18 cellular contexts compared by ENCODE assay signal in genomic region chr11:111629499-111629898, GRCh38. TPM values are rescaled to one million over a fixed set of nuclear protein-coding genes. Genes with fewer than 3 reads are reported as not detected.
DNase-seq lines count a peak whose midpoint lies in the region; ATAC-seq, FAIRE-seq and TF ChIP-seq lines count a peak whose summit lies in the region.
"Had no signal": no experiment of that assay in that cellular context is flagged by ENCODE, and none has a peak within 500 bp of the region (broad histone marks: within the 10 kb centered on the region; RNA-seq: fewer than 3 reads in every experiment).

No MANE protein-coding gene starts in this region.

- no peak overlapping the region for H3K4me2 ChIP-seq in Karpas-422 (ENCODE audit: low read depth, low read length, poor library complexity, severe bottlenecking)
- no peak overlapping the region for H3K4me2 ChIP-seq in astrocyte (ENCODE audit: low read length)
- H3K4me2 ChIP-seq: A549, GM23338 had no signal

- H3K27me3 ChIP-seq in Karpas-422 (ENCODE audit: low read length) (no peaks in the 10 kb centered on the region), astrocyte (ENCODE audit: insufficient read depth, low read length) (no peaks in the 10 kb centered on the region), gastrocnemius medialis (no peaks in the 10 kb centered on the region)
- H3K27me3 ChIP-seq: BE2C had no signal

- no peak overlapping the region for H3K4me3 Mint-ChIP-seq in astrocyte (ENCODE audit: unreplicated experiment)
- H3K4me3 Mint-ChIP-seq: CD4-positive, alpha-beta memory T cell; GM23338 had no signal

- H3K9ac ChIP-seq in Karpas-422 (ENCODE audit: low read length), result no peak overlapping the region
- H3K9ac ChIP-seq in astrocyte (ENCODE audit: low read length), result no peak overlapping the region

- DNase-seq in Karpas-422 (peak; percentile 70), SK-N-DZ (ENCODE audit: low spot score) (peak; percentile 22), astrocyte (ENCODE audit: low read depth) (peak; percentile 60), gastrocnemius medialis (no peak), 8988T (no peak), NCI-H82 treated with DMSO at 0.1 percent for 48 hours (lab: John Stamatoyannopoulos, UW; ENCODE audit: unreplicated experiment) (no peak)
- DNase-seq: BE2C; CD4-positive, alpha-beta memory T cell; DMS153; DMS79 treated with DMSO at 0.1 percent for 48 hours; EL; GDM1; H7 had no signal

- no peak for ATAC-seq in gastrocnemius medialis
- no peak for ATAC-seq in GM18858 (IDR thresholded peaks at IDR 0.05; ENCODE audit: unreplicated experiment)
- ATAC-seq: A549, GM23338 had no signal

- peaks cover 97% of the 10 kb centered on the region for H3K79me2 ChIP-seq in Karpas-422 (ENCODE audit: low read length)
- peaks cover 2% of the 10 kb centered on the region for H3K79me2 ChIP-seq in astrocyte (ENCODE audit: insufficient read depth, low read length)

- no peak for TF ChIP-seq POLR2A in gastrocnemius medialis (IDR thresholded peaks at IDR 0.05)

- no peaks in the 10 kb centered on the region for H3K27me3 Mint-ChIP-seq in astrocyte (ENCODE audit: low read depth, unreplicated experiment)
- H3K27me3 Mint-ChIP-seq: CD4-positive, alpha-beta memory T cell had no signal

- no peaks in the 10 kb centered on the region for H3K9me3 Mint-ChIP-seq in astrocyte (ENCODE audit: unreplicated experiment)
- H3K9me3 Mint-ChIP-seq: CD4-positive, alpha-beta memory T cell; GM23338 had no signal

- H3K4me3 ChIP-seq in Karpas-422 (ENCODE audit: low read length), result no peak overlapping the region
- H3K4me3 ChIP-seq in astrocyte (ENCODE audit: insufficient read depth, low read depth, low read length), result no peak overlapping the region
- H3K4me3 ChIP-seq in gastrocnemius medialis, result no peak overlapping the region
- H3K4me3 ChIP-seq: A549, GM23338 had no signal

- TF ChIP-seq CTCF in astrocyte (IDR thresholded peaks at IDR 0.05; ENCODE audit: insufficient read depth, low read depth, low read length), result no peak
- TF ChIP-seq CTCF in gastrocnemius medialis (IDR thresholded peaks at IDR 0.05 in 4 of 5, conservative IDR thresholded peaks at IDR 0.05 in 1 of 5), result no peak

- H3K4me1 ChIP-seq in Karpas-422 (ENCODE audit: low read length) (peaks cover 55% of the 10 kb centered on the region), astrocyte (ENCODE audit: insufficient read depth, low read length) (peaks cover 34% of the 10 kb centered on the region), gastrocnemius medialis (peaks cover 45 to 47% of the 10 kb centered on the region in 2 donors)

- peaks cover 18% of the 10 kb centered on the region for H3K4me1 Mint-ChIP-seq in astrocyte (ENCODE audit: low read depth, unreplicated experiment)

- H3K9me2 ChIP-seq in Karpas-422 (replicated peaks; ENCODE audit: insufficient read depth, low read length), result no peaks in the 10 kb centered on the region; the same call in 1 of the 2 replicates

- no peak overlapping the region for H3K27ac Mint-ChIP-seq in astrocyte (ENCODE audit: unreplicated experiment)
- H3K27ac Mint-ChIP-seq: GM23338 had no signal

- FAIRE-seq in astrocyte (lab: Jason Lieb, UNC), result peak; percentile 74
- FAIRE-seq: A549 had no signal

- H3K9me3 ChIP-seq in Karpas-422 (ENCODE audit: low read length), result no peaks in the 10 kb centered on the region
- H3K9me3 ChIP-seq in astrocyte (ENCODE audit: insufficient read depth, low read depth, low read length), result no peaks in the 10 kb centered on the region
- H3K9me3 ChIP-seq in gastrocnemius medialis, result no peaks in the 10 kb centered on the region
- H3K9me3 ChIP-seq: A549, BE2C had no signal

- intact Hi-C loops in gastrocnemius medialis (cut with DNase I; ENCODE audit: low total_unique reads), result no loop called here

- H3K36me3 Mint-ChIP-seq in astrocyte (ENCODE audit: low read depth, unreplicated experiment), result peaks cover 10% of the 10 kb centered on the region

- H3K36me3 ChIP-seq in Karpas-422 (ENCODE audit: insufficient read depth, low read length) (peaks cover 63% of the 10 kb centered on the region), astrocyte (ENCODE audit: insufficient read depth, low read length) (peaks cover 2% of the 10 kb centered on the region), gastrocnemius medialis (no peaks in the 10 kb centered on the region)
- H3K36me3 ChIP-seq: BE2C had no signal

- H3K27ac ChIP-seq in Karpas-422 (ENCODE audit: low read length) (no peak overlapping the region), astrocyte (ENCODE audit: low read depth, low read length) (no peak overlapping the region), gastrocnemius medialis (peak overlapping the region; percentile 59 to 74 (median 66))
- H3K27ac ChIP-seq: A549, C4-2B, HL-60 had no signal

- in situ Hi-C loops in gastrocnemius medialis (cut with MboI; ENCODE audit: low sequenced_read_pairs in 4 of 4), result no loop called here

- H2AFZ ChIP-seq in Karpas-422 (ENCODE audit: low read length) (no peak overlapping the region), astrocyte (ENCODE audit: low read depth, low read length) (no peak overlapping the region)
- H2AFZ ChIP-seq: GM23338 had no signal

- H4K20me1 ChIP-seq in Karpas-422 (ENCODE audit: insufficient read depth, low read depth, low read length), result no peaks in the 10 kb centered on the region
- H4K20me1 ChIP-seq in astrocyte (ENCODE audit: insufficient read depth, low read length), result no peaks in the 10 kb centered on the region

RNA-seq across cellular contexts. Expression of gene SIK2, which starts 27.2 kb away (rescaled TPM):
- 56.3 and 64.8 TPM in 2 replicates for total RNA-seq in Karpas-422 (2014; rRNA removed; shearing (Covaris generic); ENCODE audit: low replicate concordance)
- 3.7 and 4.0 TPM in 2 replicates for polyA plus RNA-seq in SK-N-DZ (2014; cell fraction: cytosol; rRNA removed)
- polyA plus RNA-seq in SK-N-DZ (2014; cell fraction: nucleus; rRNA removed), result 2.9 and 4.4 TPM in 2 replicates
- total RNA-seq in astrocyte (14.3 and 15.0 TPM in 2 replicates), gastrocnemius medialis (10 to 100 TPM; 16.5 to 98.7 (median 43.8) TPM)

Comparison
In these comparisons a context has a peak if more than half of its experiments do, and no peak if none do; other contexts are left out.
1. DNase-seq: peak in Karpas-422 (single experiment), SK-N-DZ (single experiment) and astrocyte (single experiment); none in gastrocnemius medialis (0 of 2), 8988T (single experiment) and NCI-H82 treated with DMSO at 0.1 percent for 48 hours (single experiment).
2. H3K27ac ChIP-seq: peak in gastrocnemius medialis (4 of 4); none in Karpas-422 (single experiment) and astrocyte (single experiment).